Comparison of ENCODE assay signal across 8 cellular contexts in genomic region chr12:57751788-57752667, GRCh38. TPM values are rescaled to one million over a fixed set of nuclear protein-coding genes. Genes with fewer than 3 reads are reported as not detected.
DNase-seq lines count a peak whose midpoint lies in the region; ATAC-seq lines count a peak whose summit lies in the region.

Gene CDK4, minus strand, starts transcription at chr12:57752310. Its CDS starts 593 bp downstream, at chr12:57751717.

- H3K9me3 Mint-ChIP-seq in dendritic cell treated with granulocyte-macrophage colony-stimulating factor and Interleukin-4, amounts not matched to agents 40 ng/mL and 50 ng/mL, for 4 days = no peaks in the 10 kb centered on the region

- H3K27me3 Mint-ChIP-seq in dendritic cell treated with granulocyte-macrophage colony-stimulating factor and Interleukin-4, amounts not matched to agents 40 ng/mL and 50 ng/mL, for 4 days = peaks cover 7% of the 10 kb centered on the region

- intact Hi-C loops in dendritic cell treated with granulocyte-macrophage colony-stimulating factor and Interleukin-4, amounts not matched to agents 40 ng/mL and 50 ng/mL, for 4 days (cut with micrococcal nuclease) = loop anchor here (2.0 to 5.0 kb wide), 2 partner anchors 59 to 205 kb away; partner anchors contain the start of gene DCTN2

- H3K4me3 Mint-ChIP-seq in dendritic cell treated with granulocyte-macrophage colony-stimulating factor and Interleukin-4, amounts not matched to agents 40 ng/mL and 50 ng/mL, for 4 days = peak within 1 kb of the TSS; percentile 81

- H3K27ac Mint-ChIP-seq in dendritic cell treated with granulocyte-macrophage colony-stimulating factor and Interleukin-4, amounts not matched to agents 40 ng/mL and 50 ng/mL, for 4 days = peak within 1 kb of the TSS; percentile 83

- DNase-seq in C1 segment of cervical spinal cord (lab: John Stamatoyannopoulos, UW) (peak; percentile 98 to 100 (median 99)), NCI-H748 treated with DMSO at 0.1 percent for 48 hours (lab: John Stamatoyannopoulos, UW) (peak; percentile 97), left lobe of liver (ENCODE audit: low spot score) (peak; percentile 99)
- DNase-seq in activated CD4-positive, alpha-beta T cell treated with anti-CD3 and anti-CD28 coated beads, Interleukin-2, amount 50 U/mL, for 24 hours (ENCODE audit: low read depth in 1 of 2, low spot score in 1 of 2) = peak; percentile 90 to 98
- peak; percentile 97 for DNase-seq in stimulated activated CD4-positive, alpha-beta T cell treated with anti-CD3 and anti-CD28 coated beads, Interleukin-2, amount 100 ng/mL, for 4 hours (ENCODE audit: low read depth)

- peak; percentile 61 for ATAC-seq in GM19372 (IDR thresholded peaks at IDR 0.05; ENCODE audit: low read depth, unreplicated experiment)
- ATAC-seq in HG03558 (IDR thresholded peaks at IDR 0.05; ENCODE audit: extremely low read depth, unreplicated experiment) = peak; percentile 48
- ATAC-seq in left lobe of liver = peak; percentile 84

- peaks cover 55% of the 10 kb centered on the region for H3K36me3 Mint-ChIP-seq in dendritic cell treated with granulocyte-macrophage colony-stimulating factor and Interleukin-4, amounts not matched to agents 40 ng/mL and 50 ng/mL, for 4 days (ENCODE audit: low read depth)

- H3K4me1 Mint-ChIP-seq in dendritic cell treated with granulocyte-macrophage colony-stimulating factor and Interleukin-4, amounts not matched to agents 40 ng/mL and 50 ng/mL, for 4 days (ENCODE audit: low read depth) = peaks cover 64% of the 10 kb centered on the region

RNA-seq across cellular contexts. Expression of gene CDK4, which starts in this region (rescaled TPM):
- total RNA-seq in left lobe of liver = 30.8 TPM

Comparison
In these comparisons a context has a peak if more than half of its experiments do, and no peak if none do; other contexts are left out.
1. Peak in every context shown above with its lines: DNase-seq and ATAC-seq.